ENCODE assay signal across 1 cellular context in the genomic region with DNA sequence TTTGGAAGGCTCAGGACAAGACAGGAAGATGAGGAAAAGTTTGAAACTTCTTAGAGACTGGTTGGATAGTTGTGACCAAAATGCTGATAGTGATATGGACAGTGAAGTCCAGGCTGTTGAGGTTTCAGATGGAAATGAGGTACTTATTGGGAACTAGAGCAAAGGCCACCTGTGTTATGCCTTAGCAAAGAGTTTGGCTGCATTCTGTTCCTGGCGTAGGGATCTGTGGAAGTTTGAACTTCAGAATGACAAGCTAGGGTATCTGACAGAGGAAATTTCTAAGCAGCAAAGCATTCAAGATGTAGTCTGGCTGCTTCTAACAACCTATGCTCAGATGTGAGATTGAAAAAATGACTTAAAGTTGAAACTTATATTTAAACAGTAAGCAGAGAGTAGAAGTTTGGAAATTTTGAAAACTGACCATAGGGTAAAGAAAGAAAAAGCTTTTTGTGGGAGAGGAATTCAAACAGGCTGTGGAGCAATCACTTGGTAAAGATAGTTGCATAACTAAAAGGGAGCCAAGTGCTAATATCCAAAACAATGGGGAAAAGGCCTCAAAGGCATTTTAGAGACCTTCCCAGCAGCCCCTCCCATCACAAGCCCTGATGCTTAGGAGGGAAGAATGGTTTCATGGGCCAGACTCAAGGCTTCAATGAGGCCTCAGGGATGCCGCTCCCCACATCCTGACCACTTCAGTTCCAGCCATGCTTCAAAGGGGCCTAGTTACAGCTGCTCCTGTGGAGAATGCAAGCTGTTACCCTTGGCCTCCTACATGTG.
TF ChIP-seq lines count a peak whose summit lies in the region.

No MANE protein-coding gene starts in this region.

TF ChIP-seq in liver, 16 proteins besides CTCF, POLR2A, EP300 and RAD21 (continued from another document):
- peak; percentile 19 for TF ChIP-seq REST (IDR thresholded peaks at IDR 0.05)
- no peak for TF ChIP-seq FOXA2 (IDR thresholded peaks at IDR 0.05)
- TF ChIP-seq, protein P1, sequence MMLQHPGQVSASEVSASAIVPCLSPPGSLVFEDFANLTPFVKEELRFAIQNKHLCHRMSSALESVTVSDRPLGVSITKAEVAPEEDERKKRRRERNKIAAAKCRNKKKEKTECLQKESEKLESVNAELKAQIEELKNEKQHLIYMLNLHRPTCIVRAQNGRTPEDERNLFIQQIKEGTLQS (IDR thresholded peaks at IDR 0.05) = no peak
- peak in 1 of 2 donors; percentile 14 for TF ChIP-seq JUND (IDR thresholded peaks at IDR 0.05)
- peak; percentile 39 to 50 for TF ChIP-seq HNF4A (conservative IDR thresholded peaks at IDR 0.05)
- no peak for TF ChIP-seq HNF4G (IDR thresholded peaks at IDR 0.05)
- TF ChIP-seq, protein P2, sequence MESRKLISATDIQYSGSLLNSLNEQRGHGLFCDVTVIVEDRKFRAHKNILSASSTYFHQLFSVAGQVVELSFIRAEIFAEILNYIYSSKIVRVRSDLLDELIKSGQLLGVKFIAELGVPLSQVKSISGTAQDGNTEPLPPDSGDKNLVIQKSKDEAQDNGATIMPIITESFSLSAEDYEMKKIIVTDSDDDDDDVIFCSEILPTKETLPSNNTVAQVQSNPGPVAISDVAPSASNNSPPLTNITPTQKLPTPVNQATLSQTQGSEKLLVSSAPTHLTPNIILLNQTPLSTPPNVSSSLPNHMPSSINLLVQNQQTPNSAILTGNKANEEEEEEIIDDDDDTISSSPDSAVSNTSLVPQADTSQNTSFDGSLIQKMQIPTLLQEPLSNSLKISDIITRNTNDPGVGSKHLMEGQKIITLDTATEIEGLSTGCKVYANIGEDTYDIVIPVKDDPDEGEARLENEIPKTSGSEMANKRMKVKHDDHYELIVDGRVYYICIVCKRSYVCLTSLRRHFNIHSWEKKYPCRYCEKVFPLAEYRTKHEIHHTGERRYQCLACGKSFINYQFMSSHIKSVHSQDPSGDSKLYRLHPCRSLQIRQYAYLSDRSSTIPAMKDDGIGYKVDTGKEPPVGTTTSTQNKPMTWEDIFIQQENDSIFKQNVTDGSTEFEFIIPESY (IDR thresholded peaks at IDR 0.05) = peak; percentile 16
- peak; percentile 63 for TF ChIP-seq SP1 (IDR thresholded peaks at IDR 0.05)
